Comparison of ENCODE assay signal across 8 cellular contexts in the genomic region with DNA sequence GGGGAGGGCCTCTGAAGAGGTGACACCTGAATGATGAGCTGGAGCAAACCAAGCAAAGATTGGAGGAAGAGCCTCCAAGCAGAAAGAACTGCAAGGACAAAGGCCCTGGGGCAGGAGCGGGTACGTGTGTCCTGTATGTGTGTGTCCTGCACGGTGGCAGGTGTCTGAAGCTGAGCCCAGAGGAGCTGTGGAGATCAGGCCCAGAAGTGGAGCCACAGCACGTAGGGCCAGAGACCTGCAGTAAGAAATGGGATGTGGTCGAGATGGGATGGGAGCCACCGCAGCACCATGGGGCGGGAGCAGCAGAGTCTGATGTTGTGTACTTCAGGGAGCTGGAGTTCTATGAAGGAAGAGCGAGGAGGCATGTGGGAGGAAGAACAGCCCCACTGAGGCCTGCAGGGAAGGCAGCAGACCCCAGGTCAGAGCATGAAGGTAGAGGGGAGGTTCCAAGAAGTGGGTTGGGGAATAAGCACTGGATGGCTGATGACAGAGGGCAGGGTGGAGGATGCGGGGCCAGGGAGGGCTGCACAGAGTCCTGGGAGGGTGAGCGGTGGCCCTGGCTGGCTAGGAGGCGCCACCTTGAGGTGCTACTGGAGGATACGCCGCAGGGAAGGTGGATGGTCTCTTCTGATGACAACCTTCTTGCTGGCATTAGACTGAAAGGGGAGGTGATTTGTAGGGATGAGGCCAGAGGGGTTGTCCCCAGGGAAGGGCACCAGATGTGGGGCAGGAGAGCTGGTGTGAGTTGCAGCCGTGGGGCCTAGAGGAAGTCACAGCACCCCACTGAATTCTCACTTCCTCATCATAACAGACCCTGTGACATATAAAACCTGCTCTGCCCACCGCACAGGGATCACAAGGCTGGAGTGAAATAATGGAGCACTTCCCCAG. TPM values are rescaled to one million over a fixed set of nuclear protein-coding genes. Genes with fewer than 3 reads are reported as not detected.
DNase-seq lines count a peak whose midpoint lies in the region; ATAC-seq, FAIRE-seq and TF ChIP-seq lines count a peak whose summit lies in the region.

No MANE protein-coding gene starts in this region.

- no peak overlapping the region for H3K27ac ChIP-seq in SK-N-SH (ENCODE audit: low read depth in 2 of 2, low read length in 1 of 2)
- no peak overlapping the region for H3K27ac ChIP-seq in ascending aorta
- H3K27ac ChIP-seq in kidney (ENCODE audit: low read depth in 2 of 2, low read length in 2 of 2), result no peak overlapping the region

- peaks cover 17% of the 10 kb centered on the region for H3F3A ChIP-seq in SK-N-SH (replicated peaks; ENCODE audit: insufficient read depth)

- 77% methylated on average over 15 of the region's 15 CpGs for WGBS in SK-N-SH (ENCODE audit: low lambda C conversion rate)

- no peaks in the 10 kb centered on the region for H3K9me3 ChIP-seq in SK-N-SH
- H3K9me3 ChIP-seq in ascending aorta, result no peaks in the 10 kb centered on the region
- no peaks in the 10 kb centered on the region for H3K9me3 ChIP-seq in kidney (ENCODE audit: control insufficient read depth in 1 of 2, low read length in 2 of 2)

- no peak overlapping the region for H3K4me2 ChIP-seq in SK-N-SH

- DNase-seq in D341Med (ENCODE audit: low spot score) (peak; percentile 77), SK-N-SH (peak; percentile 82), ascending aorta (ENCODE audit: low spot score in 2 of 2) (no peak), kidney (no peak), NCI-H446 (lab: John Stamatoyannopoulos, UW) (no peak)
- DNase-seq in stimulated activated CD8-positive, alpha-beta memory T cell treated with anti-CD3 and anti-CD28 coated beads, Interleukin-15, amount 100 ng/mL, for 1 hour (ENCODE audit: low read depth), result peak; percentile 34

- peak; percentile 65 for TF ChIP-seq CTCF in SK-N-SH (IDR thresholded peaks at IDR 0.05)
- peak; percentile 24 to 47 (median 29) for TF ChIP-seq CTCF in ascending aorta (IDR thresholded peaks at IDR 0.05)
- peak; percentile 60 for TF ChIP-seq CTCF in kidney (IDR thresholded peaks at IDR 0.05; ENCODE audit: borderline replicate concordance, extremely low read depth, insufficient read depth)

- no peak for FAIRE-seq in kidney (lab: Jason Lieb, UNC)

- H3K4me1 ChIP-seq in SK-N-SH (ENCODE audit: control insufficient read depth in 1 of 2, insufficient read depth in 2 of 2, low read depth in 1 of 2, low read length in 1 of 2), result no peaks in the 10 kb centered on the region; a peak in 1 of 4 replicates
- H3K4me1 ChIP-seq in ascending aorta, result peaks cover 0 to 1% of the 10 kb centered on the region in 2 donors
- peaks cover 0 to 4% of the 10 kb centered on the region in 2 donors for H3K4me1 ChIP-seq in kidney (ENCODE audit: control insufficient read depth in 1 of 2, insufficient read depth in 1 of 2, low read depth in 1 of 2, low read length in 2 of 2)

- POLR2A ChIA-PET in SK-N-SH (lab: Yijun Ruan, JAX), result interaction anchor here (0.7 to 1.5 kb wide), 3 partner anchors 19 to 20 kb away, joined by 3 to 4 read pairs (median 3); partner anchors contain the start of gene HERPUD1

- CTCF ChIA-PET in SK-N-SH (lab: Yijun Ruan, JAX), result interaction anchor here (0.8 to 6.2 kb wide), 22 partner anchors 9 to 186 kb away, joined by 3 to 56 read pairs (median 4); partner anchors contain the start of genes CETP, NLRC5 and SLC12A3

- H3K27me3 ChIP-seq in SK-N-SH (ENCODE audit: insufficient read depth) (no peaks in the 10 kb centered on the region), ascending aorta (no peaks in the 10 kb centered on the region)

- no peak for TF ChIP-seq EP300 in SK-N-SH (IDR thresholded peaks at IDR 0.05; ENCODE audit: borderline replicate concordance in 1 of 2, low read depth in 1 of 2, low read length in 1 of 2)

- ATAC-seq in GM19438 (IDR thresholded peaks at IDR 0.05; ENCODE audit: low read depth, unreplicated experiment) (peak; percentile 53), HG03571 (IDR thresholded peaks at IDR 0.05; ENCODE audit: unreplicated experiment) (peak; percentile 46)

- H4K20me1 ChIP-seq in SK-N-SH (ENCODE audit: insufficient read depth), result no peaks in the 10 kb centered on the region

- peak; percentile 82 for TF ChIP-seq RAD21 in SK-N-SH (IDR thresholded peaks at IDR 0.05; ENCODE audit: low read length)

- H2AFZ ChIP-seq in SK-N-SH (ENCODE audit: low read depth), result no peak overlapping the region

- H3K4me3 ChIP-seq in SK-N-SH (ENCODE audit: low read depth in 2 of 2, low read length in 1 of 2), result no peak overlapping the region
- no peak overlapping the region for H3K4me3 ChIP-seq in ascending aorta
- no peak overlapping the region for H3K4me3 ChIP-seq in kidney (ENCODE audit: low read length in 2 of 2)

- no peaks in the 10 kb centered on the region for H3K79me2 ChIP-seq in SK-N-SH (ENCODE audit: insufficient read depth)

- no peak overlapping the region for H3K9ac ChIP-seq in SK-N-SH
- no peak overlapping the region for H3K9ac ChIP-seq in kidney (ENCODE audit: low read length in 2 of 2)

- H3K36me3 ChIP-seq in SK-N-SH (replicated peaks in 1 of 2; ENCODE audit: control insufficient read depth in 1 of 2, insufficient read depth in 2 of 2, low read length in 1 of 2) (peaks cover 0 to 4% of the 10 kb centered on the region in 2 experiments), ascending aorta (peaks cover 0 to 4% of the 10 kb centered on the region in 2 donors), kidney (ENCODE audit: control insufficient read depth in 1 of 2, insufficient read depth in 2 of 2, low read length in 2 of 2) (peaks cover 0 to 2% of the 10 kb centered on the region in 2 donors)

- H3K9me2 ChIP-seq in SK-N-SH, result no peaks in the 10 kb centered on the region

- intact Hi-C loops in ascending aorta (cut with DNase I), result loop anchor here (2.0 kb wide), 1 partner anchor 84 kb away; no protein-coding TSS in a partner anchor
- intact Hi-C loops in kidney (cut with DNase I), result no loop called here

TF ChIP-seq in SK-N-SH, 30 proteins besides CTCF, POLR2A, EP300 and RAD21:
- TF ChIP-seq ZBTB33 (IDR thresholded peaks at IDR 0.05; ENCODE audit: borderline replicate concordance, low read depth), result no peak
- peak; percentile 73 for TF ChIP-seq SMC3 (IDR thresholded peaks at IDR 0.05; ENCODE audit: low read depth, low read length)
- TF ChIP-seq ELF1 (IDR thresholded peaks at IDR 0.05), result no peak
- TF ChIP-seq CHD2 (IDR thresholded peaks at IDR 0.05; ENCODE audit: low read length, partially characterized antibody), result no peak
- TF ChIP-seq NFIC (IDR thresholded peaks at IDR 0.05; ENCODE audit: borderline replicate concordance), result no peak
- no peak for TF ChIP-seq POLR2AphosphoS5 (IDR thresholded peaks at IDR 0.05; ENCODE audit: low read depth, low read length)
- no peak for TF ChIP-seq JUND (IDR thresholded peaks at IDR 0.05)

RNA-seq across cellular contexts. Expression of gene CETP, which starts 10.6 kb away (rescaled TPM):
- polyA plus RNA-seq in SK-N-SH (2012; rRNA removed), result not detected in 2 replicates
- 0.03 TPM in 1 of 2 replicates, not detected in the other for polyA plus RNA-seq in SK-N-SH (2012; cell fraction: cytosol; rRNA removed)
- polyA plus RNA-seq in SK-N-SH (2012; cell fraction: nucleus; rRNA removed), result 0.05 TPM in 1 of 2 replicates, not detected in the other
- total RNA-seq in ascending aorta, result not detected
- total RNA-seq in kidney, result 1.3 TPM
- polyA plus RNA-seq in kidney (ENCODE audit: insufficient read depth, low read depth, low replicate concordance), result 2.1 TPM

RNA-seq across cellular contexts. Expression of gene HERPUD1, which starts 19.2 kb away (rescaled TPM):
- 46.3 and 71.1 TPM in 2 replicates for polyA plus RNA-seq in SK-N-SH (2012; rRNA removed)
- polyA plus RNA-seq in SK-N-SH (2012; cell fraction: cytosol; rRNA removed), result 49.4 and 54.4 TPM in 2 replicates
- polyA plus RNA-seq in SK-N-SH (2012; cell fraction: nucleus; rRNA removed), result 37.9 and 75.2 TPM in 2 replicates
- total RNA-seq in ascending aorta, result 108 TPM
- 209 TPM for total RNA-seq in kidney
- 234 TPM for polyA plus RNA-seq in kidney (ENCODE audit: insufficient read depth, low read depth, low replicate concordance)

RNA-seq across cellular contexts. Expression of gene NLRC5, which starts 38.2 kb away (rescaled TPM):
- 6.5 and 7.8 TPM in 2 replicates for polyA plus RNA-seq in SK-N-SH (2012; rRNA removed)
- polyA plus RNA-seq in SK-N-SH (2012; cell fraction: cytosol; rRNA removed), result 2.3 and 2.9 TPM in 2 replicates
- 32.3 and 33.4 TPM in 2 replicates for polyA plus RNA-seq in SK-N-SH (2012; cell fraction: nucleus; rRNA removed)
- 46.7 TPM for total RNA-seq in ascending aorta
- total RNA-seq in kidney, result 55.6 TPM
- polyA plus RNA-seq in kidney (ENCODE audit: insufficient read depth, low read depth, low replicate concordance), result 7.1 TPM

Comparison
In these comparisons a context has a peak if more than half of its experiments do, and no peak if none do; other contexts are left out.
1. DNase-seq: peak in D341Med (single experiment), SK-N-SH (single experiment) and stimulated activated CD8-positive, alpha-beta memory T cell treated with anti-CD3 and anti-CD28 coated beads, Interleukin-15, amount 100 ng/mL, for 1 hour (single experiment); none in ascending aorta (0 of 2), kidney (single experiment) and NCI-H446 (0 of 2).
2. Peak in every context shown above with its lines, with median percentiles within 50 percentile points of each other: CTCF ChIP-seq.